In the genomic region with DNA sequence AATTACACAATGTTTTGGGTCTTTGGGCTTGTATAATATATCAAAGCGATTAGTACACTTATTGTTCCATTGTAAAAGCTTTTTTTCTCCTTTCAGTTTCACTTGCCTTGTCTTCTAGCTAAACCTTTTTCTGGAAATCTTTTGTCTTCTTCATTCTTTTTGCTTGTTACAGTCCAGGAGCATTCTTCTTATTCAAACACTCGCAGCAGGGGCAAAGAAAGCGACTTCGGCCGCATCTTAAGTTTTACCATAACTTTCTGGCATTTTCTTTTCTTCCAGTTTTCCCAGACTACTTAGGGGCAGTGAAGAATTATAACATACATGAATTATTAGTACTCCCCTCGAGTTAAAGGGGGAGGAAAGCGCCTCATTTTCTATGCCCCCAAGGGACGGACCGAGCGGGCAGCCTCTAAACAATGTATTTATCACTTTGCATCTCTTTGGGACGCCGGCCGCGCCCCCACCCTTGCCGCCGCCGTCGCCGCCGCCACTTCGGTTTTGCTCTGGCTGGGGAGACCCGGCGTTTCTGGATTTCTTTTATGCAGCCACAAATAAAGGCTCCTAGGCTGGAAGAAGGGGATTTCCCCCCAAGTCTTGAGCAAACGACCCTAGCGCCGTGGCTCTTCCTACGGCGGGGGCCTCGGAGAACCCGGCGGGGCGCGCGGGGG, we compare ENCODE assay signal across 1 cellular context.
A peak's percentile ranks its signal among the peaks of the same experiment; 100 is the strongest.
TF ChIP-seq lines count a peak whose summit lies in the region.

No MANE protein-coding gene starts in this region.

TF ChIP-seq in H1, 55 proteins besides CTCF, POLR2A, EP300 and RAD21:
- TF ChIP-seq CBX8 (IDR thresholded peaks at IDR 0.05; ENCODE audit: borderline replicate concordance, low read depth, low read length): no peak
- TF ChIP-seq RXRA (IDR thresholded peaks at IDR 0.05; ENCODE audit: insufficient read depth, low read depth, low read length): no peak
- TF ChIP-seq, protein P1, sequence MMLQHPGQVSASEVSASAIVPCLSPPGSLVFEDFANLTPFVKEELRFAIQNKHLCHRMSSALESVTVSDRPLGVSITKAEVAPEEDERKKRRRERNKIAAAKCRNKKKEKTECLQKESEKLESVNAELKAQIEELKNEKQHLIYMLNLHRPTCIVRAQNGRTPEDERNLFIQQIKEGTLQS (IDR thresholded peaks at IDR 0.05; ENCODE audit: insufficient read depth, low read depth, low read length): no peak
- 0 out of 4 replicates have a peak, but pooled peaks of 1 of the 2 experiments have one; percentile 61 for TF ChIP-seq HDAC2 (IDR thresholded peaks at IDR 0.05; ENCODE audit: borderline replicate concordance in 1 of 2, low read depth in 2 of 2, low read length in 2 of 2)
- no peak for TF ChIP-seq JUN (IDR thresholded peaks at IDR 0.05; ENCODE audit: low read depth, low read length)
- no peak for TF ChIP-seq SUZ12 (IDR thresholded peaks at IDR 0.05; ENCODE audit: low read length)
- peak; percentile 41 for TF ChIP-seq CTBP2 (IDR thresholded peaks at IDR 0.05; ENCODE audit: borderline replicate concordance, insufficient read depth, insufficient read length, low read length)
- peak; percentile 18 for TF ChIP-seq ASH2L (IDR thresholded peaks at IDR 0.05; ENCODE audit: low read length)
- no peak for TF ChIP-seq FOSL1 (IDR thresholded peaks at IDR 0.05; ENCODE audit: insufficient read depth, low read depth, low read length)
- no peak for TF ChIP-seq CBX5 (IDR thresholded peaks at IDR 0.05; ENCODE audit: low read depth, low read length)
- no peak for TF ChIP-seq POU5F1 (IDR thresholded peaks at IDR 0.05; ENCODE audit: low read depth, low read length)
- TF ChIP-seq GABPA (IDR thresholded peaks at IDR 0.05; ENCODE audit: borderline replicate concordance, insufficient read depth, low read length): no peak
- TF ChIP-seq BRCA1 (IDR thresholded peaks at IDR 0.05; ENCODE audit: low read depth, low read length): no peak
- TF ChIP-seq NRF1 (IDR thresholded peaks at IDR 0.05; ENCODE audit: low read depth, low read length): no peak
- no peak for TF ChIP-seq ZNF274 (IDR thresholded peaks at IDR 0.05; ENCODE audit: borderline replicate concordance, extremely low read depth, low read length)
- TF ChIP-seq YY1 (IDR thresholded peaks at IDR 0.05; ENCODE audit: low read depth, low read length): no peak
- TF ChIP-seq SRF (IDR thresholded peaks at IDR 0.05; ENCODE audit: low read depth, low read length): no peak
- TF ChIP-seq, protein P2, sequence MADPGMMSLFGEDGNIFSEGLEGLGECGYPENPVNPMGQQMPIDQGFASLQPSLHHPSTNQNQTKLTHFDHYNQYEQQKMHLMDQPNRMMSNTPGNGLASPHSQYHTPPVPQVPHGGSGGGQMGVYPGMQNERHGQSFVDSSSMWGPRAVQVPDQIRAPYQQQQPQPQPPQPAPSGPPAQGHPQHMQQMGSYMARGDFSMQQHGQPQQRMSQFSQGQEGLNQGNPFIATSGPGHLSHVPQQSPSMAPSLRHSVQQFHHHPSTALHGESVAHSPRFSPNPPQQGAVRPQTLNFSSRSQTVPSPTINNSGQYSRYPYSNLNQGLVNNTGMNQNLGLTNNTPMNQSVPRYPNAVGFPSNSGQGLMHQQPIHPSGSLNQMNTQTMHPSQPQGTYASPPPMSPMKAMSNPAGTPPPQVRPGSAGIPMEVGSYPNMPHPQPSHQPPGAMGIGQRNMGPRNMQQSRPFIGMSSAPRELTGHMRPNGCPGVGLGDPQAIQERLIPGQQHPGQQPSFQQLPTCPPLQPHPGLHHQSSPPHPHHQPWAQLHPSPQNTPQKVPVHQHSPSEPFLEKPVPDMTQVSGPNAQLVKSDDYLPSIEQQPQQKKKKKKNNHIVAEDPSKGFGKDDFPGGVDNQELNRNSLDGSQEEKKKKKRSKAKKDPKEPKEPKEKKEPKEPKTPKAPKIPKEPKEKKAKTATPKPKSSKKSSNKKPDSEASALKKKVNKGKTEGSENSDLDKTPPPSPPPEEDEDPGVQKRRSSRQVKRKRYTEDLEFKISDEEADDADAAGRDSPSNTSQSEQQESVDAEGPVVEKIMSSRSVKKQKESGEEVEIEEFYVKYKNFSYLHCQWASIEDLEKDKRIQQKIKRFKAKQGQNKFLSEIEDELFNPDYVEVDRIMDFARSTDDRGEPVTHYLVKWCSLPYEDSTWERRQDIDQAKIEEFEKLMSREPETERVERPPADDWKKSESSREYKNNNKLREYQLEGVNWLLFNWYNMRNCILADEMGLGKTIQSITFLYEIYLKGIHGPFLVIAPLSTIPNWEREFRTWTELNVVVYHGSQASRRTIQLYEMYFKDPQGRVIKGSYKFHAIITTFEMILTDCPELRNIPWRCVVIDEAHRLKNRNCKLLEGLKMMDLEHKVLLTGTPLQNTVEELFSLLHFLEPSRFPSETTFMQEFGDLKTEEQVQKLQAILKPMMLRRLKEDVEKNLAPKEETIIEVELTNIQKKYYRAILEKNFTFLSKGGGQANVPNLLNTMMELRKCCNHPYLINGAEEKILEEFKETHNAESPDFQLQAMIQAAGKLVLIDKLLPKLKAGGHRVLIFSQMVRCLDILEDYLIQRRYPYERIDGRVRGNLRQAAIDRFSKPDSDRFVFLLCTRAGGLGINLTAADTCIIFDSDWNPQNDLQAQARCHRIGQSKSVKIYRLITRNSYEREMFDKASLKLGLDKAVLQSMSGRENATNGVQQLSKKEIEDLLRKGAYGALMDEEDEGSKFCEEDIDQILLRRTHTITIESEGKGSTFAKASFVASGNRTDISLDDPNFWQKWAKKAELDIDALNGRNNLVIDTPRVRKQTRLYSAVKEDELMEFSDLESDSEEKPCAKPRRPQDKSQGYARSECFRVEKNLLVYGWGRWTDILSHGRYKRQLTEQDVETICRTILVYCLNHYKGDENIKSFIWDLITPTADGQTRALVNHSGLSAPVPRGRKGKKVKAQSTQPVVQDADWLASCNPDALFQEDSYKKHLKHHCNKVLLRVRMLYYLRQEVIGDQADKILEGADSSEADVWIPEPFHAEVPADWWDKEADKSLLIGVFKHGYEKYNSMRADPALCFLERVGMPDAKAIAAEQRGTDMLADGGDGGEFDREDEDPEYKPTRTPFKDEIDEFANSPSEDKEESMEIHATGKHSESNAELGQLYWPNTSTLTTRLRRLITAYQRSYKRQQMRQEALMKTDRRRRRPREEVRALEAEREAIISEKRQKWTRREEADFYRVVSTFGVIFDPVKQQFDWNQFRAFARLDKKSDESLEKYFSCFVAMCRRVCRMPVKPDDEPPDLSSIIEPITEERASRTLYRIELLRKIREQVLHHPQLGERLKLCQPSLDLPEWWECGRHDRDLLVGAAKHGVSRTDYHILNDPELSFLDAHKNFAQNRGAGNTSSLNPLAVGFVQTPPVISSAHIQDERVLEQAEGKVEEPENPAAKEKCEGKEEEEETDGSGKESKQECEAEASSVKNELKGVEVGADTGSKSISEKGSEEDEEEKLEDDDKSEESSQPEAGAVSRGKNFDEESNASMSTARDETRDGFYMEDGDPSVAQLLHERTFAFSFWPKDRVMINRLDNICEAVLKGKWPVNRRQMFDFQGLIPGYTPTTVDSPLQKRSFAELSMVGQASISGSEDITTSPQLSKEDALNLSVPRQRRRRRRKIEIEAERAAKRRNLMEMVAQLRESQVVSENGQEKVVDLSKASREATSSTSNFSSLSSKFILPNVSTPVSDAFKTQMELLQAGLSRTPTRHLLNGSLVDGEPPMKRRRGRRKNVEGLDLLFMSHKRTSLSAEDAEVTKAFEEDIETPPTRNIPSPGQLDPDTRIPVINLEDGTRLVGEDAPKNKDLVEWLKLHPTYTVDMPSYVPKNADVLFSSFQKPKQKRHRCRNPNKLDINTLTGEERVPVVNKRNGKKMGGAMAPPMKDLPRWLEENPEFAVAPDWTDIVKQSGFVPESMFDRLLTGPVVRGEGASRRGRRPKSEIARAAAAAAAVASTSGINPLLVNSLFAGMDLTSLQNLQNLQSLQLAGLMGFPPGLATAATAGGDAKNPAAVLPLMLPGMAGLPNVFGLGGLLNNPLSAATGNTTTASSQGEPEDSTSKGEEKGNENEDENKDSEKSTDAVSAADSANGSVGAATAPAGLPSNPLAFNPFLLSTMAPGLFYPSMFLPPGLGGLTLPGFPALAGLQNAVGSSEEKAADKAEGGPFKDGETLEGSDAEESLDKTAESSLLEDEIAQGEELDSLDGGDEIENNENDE (IDR thresholded peaks at IDR 0.05; ENCODE audit: insufficient replicate concordance, low read length): peak; percentile 63
- TF ChIP-seq EZH2 (IDR thresholded peaks at IDR 0.05; ENCODE audit: low read depth, low read length, severe bottlenecking): no peak
- no peak for TF ChIP-seq SIN3A (conservative IDR thresholded peaks at IDR 0.05 in 1 of 2, IDR thresholded peaks at IDR 0.05 in 1 of 2; ENCODE audit: low read depth in 1 of 2, low read length in 2 of 2)
- TF ChIP-seq CHD2 (IDR thresholded peaks at IDR 0.05; ENCODE audit: low read length): no peak
- no peak for TF ChIP-seq SIX5 (IDR thresholded peaks at IDR 0.05; ENCODE audit: low read depth, low read length)
